In the genomic region with DNA sequence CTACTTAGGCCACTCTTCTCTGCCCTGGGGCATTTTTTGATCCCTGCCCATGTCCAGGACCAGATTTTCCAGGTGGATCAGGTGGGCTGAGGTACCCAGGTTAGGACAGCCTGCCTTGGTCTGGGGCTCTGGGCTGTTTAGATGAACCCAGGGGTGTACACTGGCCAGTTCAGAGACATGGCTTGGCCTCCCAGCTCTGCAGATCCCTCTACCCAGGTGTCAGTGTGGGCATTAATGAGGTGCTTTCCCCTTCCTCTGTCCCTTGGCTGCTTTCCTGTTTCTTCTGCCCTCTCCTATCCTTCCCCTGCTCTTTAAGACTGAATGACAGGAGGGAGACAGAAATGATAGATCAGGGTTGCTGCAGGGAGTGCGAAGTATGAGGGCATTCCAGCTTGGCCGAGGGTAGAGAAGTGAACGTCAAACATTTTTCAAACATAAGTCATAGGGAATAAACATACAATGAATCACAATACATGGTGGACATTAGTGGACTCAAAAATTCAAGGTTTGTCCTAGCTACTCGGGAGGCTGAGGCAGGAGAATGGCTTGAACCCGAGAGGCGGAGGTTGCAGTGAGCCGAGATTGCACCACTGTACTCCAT, we compare ENCODE assay signal across 14 cellular contexts. TPM values are rescaled to one million over a fixed set of nuclear protein-coding genes. Genes with fewer than 3 reads are reported as not detected.
DNase-seq lines count a peak whose midpoint lies in the region; ATAC-seq and TF ChIP-seq lines count a peak whose summit lies in the region.
"Had no signal": no experiment of that assay in that cellular context is flagged by ENCODE, and none has a peak within 500 bp of the region (broad histone marks: within the 10 kb centered on the region; RNA-seq: fewer than 3 reads in every experiment).

No MANE protein-coding gene starts in this region.

- TF ChIP-seq CTCF in RWPE1 (conservative IDR thresholded peaks at IDR 0.05; ENCODE audit: low read depth), result no peak

- H3K27me3 Mint-ChIP-seq in CD4-positive, alpha-beta memory T cell, result peaks cover 10 to 20% of the 10 kb centered on the region in 2 donors

- no peaks in the 10 kb centered on the region for H3K9me3 ChIP-seq in CD4-positive, alpha-beta memory T cell (ENCODE audit: control insufficient read depth in 1 of 2, low read length in 2 of 2)
- H3K9me3 ChIP-seq: sigmoid colon had no signal

- no peaks in the 10 kb centered on the region for H3K4me1 ChIP-seq in CD4-positive, alpha-beta memory T cell (ENCODE audit: insufficient read depth, low read length)

- CTCF ChIA-PET in RWPE1 (lab: Yijun Ruan, JAX), result interaction anchor here (0.6 to 0.7 kb wide), 5 partner anchors 11 to 1962 kb away, joined by 3 to 6 read pairs (median 3); no protein-coding TSS in a partner anchor
- CTCF ChIA-PET in CD4-positive, alpha-beta memory T cell (lab: Charles Lee; ENCODE audit: partially characterized antibody), result no interaction called here

- DNase-seq in GM03348 (ENCODE audit: low spot score) (peak; percentile 76), RWPE1 (ENCODE audit: low spot score) (peak; percentile 60), fibroblast of gingiva (ENCODE audit: low read depth) (peak; percentile 65), stromal cell of bone marrow (ENCODE audit: low read depth) (peak; percentile 55), foreskin melanocyte (no peak)
- no peak for DNase-seq in CD4-positive, alpha-beta memory T cell
- DNase-seq: activated naive CD8-positive, alpha-beta T cell treated with anti-CD3 and anti-CD28 coated beads, Interleukin-2, amount 10 ng/mL, durations not matched to agents 7 days and 5 days; kidney; NCI-H1930; NCI-H82; sigmoid colon had no signal

- intact Hi-C loops in CD4-positive, alpha-beta memory T cell (cut with micrococcal nuclease), result no loop called here

- no peak for ATAC-seq in GM19324 (IDR thresholded peaks at IDR 0.05; ENCODE audit: low FRiP score, unreplicated experiment)
- ATAC-seq: activated CD4-positive, CD25-positive, alpha-beta regulatory T cell treated with anti-CD3 and anti-CD28 coated beads, Interleukin-2, amount 50 U/mL, for 24 hours had no signal

- H3K27ac ChIP-seq in RWPE1, result no peak overlapping the region
- no peak overlapping the region for H3K27ac ChIP-seq in CD4-positive, alpha-beta memory T cell (ENCODE audit: low read depth, low read length)
- H3K27ac ChIP-seq: sigmoid colon had no signal

- no peaks in the 10 kb centered on the region for H3K4me1 Mint-ChIP-seq in CD4-positive, alpha-beta memory T cell
- H3K4me1 Mint-ChIP-seq: activated naive CD8-positive, alpha-beta T cell treated with anti-CD3 and anti-CD28 coated beads, Interleukin-2, amount 10 ng/mL, durations not matched to agents 7 days and 5 days had no signal

- no peaks in the 10 kb centered on the region for H3K9me3 Mint-ChIP-seq in CD4-positive, alpha-beta memory T cell
- H3K9me3 Mint-ChIP-seq: activated naive CD8-positive, alpha-beta T cell treated with anti-CD3 and anti-CD28 coated beads, Interleukin-2, amount 10 ng/mL, durations not matched to agents 7 days and 5 days had no signal

- peaks cover 4% of the 10 kb centered on the region for H3K27me3 ChIP-seq in CD4-positive, alpha-beta memory T cell (ENCODE audit: insufficient read depth, low read length)
- H3K27me3 ChIP-seq: sigmoid colon had no signal

- no peak overlapping the region for H3K4me3 ChIP-seq in CD4-positive, alpha-beta memory T cell (ENCODE audit: low read length in 2 of 2)
- H3K4me3 ChIP-seq: sigmoid colon had no signal

- H3K27ac Mint-ChIP-seq in CD4-positive, alpha-beta memory T cell, result no peak overlapping the region
- H3K27ac Mint-ChIP-seq: activated naive CD8-positive, alpha-beta T cell treated with anti-CD3 and anti-CD28 coated beads, Interleukin-2, amount 10 ng/mL, durations not matched to agents 7 days and 5 days had no signal

- H3K36me3 Mint-ChIP-seq in CD4-positive, alpha-beta memory T cell, result no peaks in the 10 kb centered on the region
- H3K36me3 Mint-ChIP-seq: activated naive CD8-positive, alpha-beta T cell treated with anti-CD3 and anti-CD28 coated beads, Interleukin-2, amount 10 ng/mL, durations not matched to agents 7 days and 5 days had no signal

- no peak overlapping the region for H3K4me3 Mint-ChIP-seq in CD4-positive, alpha-beta memory T cell
- H3K4me3 Mint-ChIP-seq: activated naive CD8-positive, alpha-beta T cell treated with anti-CD3 and anti-CD28 coated beads, Interleukin-2, amount 10 ng/mL, durations not matched to agents 7 days and 5 days had no signal

- H3K36me3 ChIP-seq in CD4-positive, alpha-beta memory T cell (ENCODE audit: insufficient read depth, low read length), result no peaks in the 10 kb centered on the region
- H3K36me3 ChIP-seq: sigmoid colon had no signal

- POLR2A ChIA-PET in RWPE1 (lab: Yijun Ruan, JAX; ENCODE audit: low non-redundant PET), result no interaction called here
- POLR2A ChIA-PET in CD4-positive, alpha-beta memory T cell (lab: Charles Lee; ENCODE audit: partially characterized antibody), result no interaction called here

RNA-seq across cellular contexts. Expression of gene RTP1, which starts 30.5 kb away (rescaled TPM):
- not detected for total RNA-seq in CD4-positive, alpha-beta memory T cell
- not detected for polyA plus RNA-seq in CD4-positive, alpha-beta memory T cell
- total RNA-seq: activated naive CD8-positive, alpha-beta T cell treated with anti-CD3 and anti-CD28 coated beads, Interleukin-2, amount 10 ng/mL, durations not matched to agents 7 days and 5 days; dermis microvascular lymphatic vessel endothelial cell; kidney; sigmoid colon had no signal

Comparison
In these comparisons a context has a peak if more than half of its experiments do, and no peak if none do; other contexts are left out.
1. DNase-seq: peak in GM03348 (single experiment), RWPE1 (single experiment), fibroblast of gingiva (single experiment) and stromal cell of bone marrow (single experiment); none in CD4-positive, alpha-beta memory T cell (0 of 5) and foreskin melanocyte (single experiment).